In the genomic region with DNA sequence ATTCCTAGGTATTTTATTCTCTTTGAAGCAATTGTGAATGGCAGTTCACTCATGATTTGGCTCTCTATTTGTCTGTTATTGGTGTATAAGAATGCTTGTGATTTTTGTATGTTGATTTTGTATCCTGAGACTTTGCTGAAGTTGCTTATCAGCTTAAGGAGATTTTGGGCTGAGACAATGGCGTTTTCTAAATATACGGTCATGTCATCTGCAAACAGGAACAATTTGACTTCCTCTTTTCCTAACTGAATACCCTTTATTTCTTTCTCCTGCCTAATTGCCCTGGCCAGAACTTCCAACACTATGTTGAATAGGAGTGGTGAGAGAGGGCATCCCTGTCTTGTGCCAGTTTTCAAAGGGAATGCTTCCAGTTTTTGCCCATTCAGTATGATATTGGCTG, we compare ENCODE assay signal across 2 cellular contexts.
DNase-seq lines count a peak whose midpoint lies in the region; ATAC-seq, FAIRE-seq and TF ChIP-seq lines count a peak whose summit lies in the region.
"Not testable (repeated sequence)": the region's sequence is repeated elsewhere in the genome, so short reads cannot be mapped to it uniquely, and the experiment has no call there.

No MANE protein-coding gene starts in this region.

- not testable (repeated sequence) for TF ChIP-seq CTCF in HL-60 (IDR thresholded peaks at IDR 0.05; ENCODE audit: insufficient read depth, low read length); K562 (IDR thresholded peaks at IDR 0.05 in 2 of 3, conservative IDR thresholded peaks at IDR 0.05 in 1 of 3; ENCODE audit: insufficient read depth in 2 of 3, low read depth in 1 of 3, low read length in 3 of 3)

- POLR2A ChIA-PET in K562 (lab: Yijun Ruan, JAX): not testable (repeated sequence)

- not testable (repeated sequence) for H2AFZ ChIP-seq in K562 (ENCODE audit: low read depth, low read length)

- not testable (repeated sequence) for H3K4me2 ChIP-seq in K562 (ENCODE audit: insufficient read depth, low read length)

- FAIRE-seq in K562 (lab: Jason Lieb, UNC): not testable (repeated sequence)

- TF ChIP-seq EP300 in K562 (IDR thresholded peaks at IDR 0.05; ENCODE audit: low read length): not testable (repeated sequence)

- not testable (repeated sequence) for H3K9ac ChIP-seq in K562 (ENCODE audit: insufficient read depth in 1 of 2, low read depth in 2 of 2, low read length in 2 of 2)

- H3K4me1 ChIP-seq in K562 (replicated peaks in 1 of 2; ENCODE audit: control insufficient read depth in 2 of 2, insufficient read depth in 2 of 2, low read length in 2 of 2): not testable (repeated sequence)

- WGBS in K562 (ENCODE audit: insufficient coverage, low coverage, missing lambda C conversion rate): 0% methylated on average over 2 of the region's 2 CpGs

- H3K27ac ChIP-seq in HL-60 (replicated peaks): peak overlapping the region; percentile 14; the same call in 1 of the 2 replicates
- not testable (repeated sequence) for H3K27ac ChIP-seq in K562 (ENCODE audit: extremely low read depth, low read depth, low read length)

- in situ Hi-C loops in K562 (cut with MboI): not testable (repeated sequence)

- ATAC-seq in K562: not testable (repeated sequence)

- not testable (repeated sequence) for H3K9me3 ChIP-seq in K562 (replicated peaks; ENCODE audit: control insufficient read depth, insufficient read depth, low read depth, low read length)

- CTCF ChIA-PET in K562 (lab: Yijun Ruan, JAX; ENCODE audit: low intra/inter-chr PET ratio): not testable (repeated sequence)

- not testable (repeated sequence) for H3K4me3 ChIP-seq in HL-60 (replicated peaks; ENCODE audit: insufficient read depth, low read length); K562

- H4K20me1 ChIP-seq in K562 (replicated peaks; ENCODE audit: control insufficient read depth, insufficient read depth, low read length): not testable (repeated sequence)

- not testable (repeated sequence) for H3K9me1 ChIP-seq in K562 (ENCODE audit: control insufficient read depth, insufficient read depth, low read length)

- H3K79me2 ChIP-seq in K562 (ENCODE audit: control insufficient read depth, insufficient read depth, low read length): peaks cover 22% of the 10 kb centered on the region

- intact Hi-C loops in K562 (cut with micrococcal nuclease): not testable (repeated sequence)

- not testable (repeated sequence) for H3K36me3 ChIP-seq in K562 (ENCODE audit: control insufficient read depth, insufficient read depth, low read length)

- BruUV-seq in K562 (replicated peaks; lab: Mats Ljungman, UMichigan): not testable (repeated sequence)

- peak in 1 of 2 experiments; percentile 7 for DNase-seq in HL-60 (ENCODE audit: low read depth in 1 of 2, low spot score in 1 of 2)
- DNase-seq in K562 (ENCODE audit: extremely low read depth in 1 of 4, low spot score in 3 of 4): not testable (repeated sequence)

- TF ChIP-seq RAD21 in K562 (CRISPR knock-in tag; conservative IDR thresholded peaks at IDR 0.05 in 1 of 2, IDR thresholded peaks at IDR 0.05 in 1 of 2): not testable (repeated sequence)

- not testable (repeated sequence) for TF ChIP-seq POLR2A in K562 (conservative IDR thresholded peaks at IDR 0.05)

- H3K27me3 ChIP-seq in HL-60 (ENCODE audit: insufficient read depth, poor library complexity, severe bottlenecking); K562 (ENCODE audit: control insufficient read depth in 2 of 2, insufficient read depth in 2 of 2, low read length in 2 of 2): not testable (repeated sequence)

TF ChIP-seq in K562, 482 proteins besides CTCF, POLR2A, EP300 and RAD21:
- TF ChIP-seq SOX6 (IDR thresholded peaks at IDR 0.05) (peak; percentile 67; the same call in 1 of the 2 replicates), SMARCE1 (IDR thresholded peaks at IDR 0.05) (peak; percentile 73; the same call in 1 of the 2 replicates), MEIS2 (IDR thresholded peaks at IDR 0.05; ENCODE audit: partially characterized antibody) (peak; percentile 50), ARID1B (IDR thresholded peaks at IDR 0.05) (0 out of 2 replicates have a peak, but pooled peaks have one; percentile 16), SPI1 (IDR thresholded peaks at IDR 0.05; ENCODE audit: borderline replicate concordance, low read depth, low read length) (peak; percentile 31; the same call in 1 of the 2 replicates)
